ENCODE assay signal across 26 cellular contexts in genomic region chr1:115827452-115827851, GRCh38. TPM values are rescaled to one million over a fixed set of nuclear protein-coding genes. Genes with fewer than 3 reads are reported as not detected.
DNase-seq lines count a peak whose midpoint lies in the region; TF ChIP-seq lines count a peak whose summit lies in the region.
"Had no signal": no experiment of that assay in that cellular context is flagged by ENCODE, and none has a peak within 500 bp of the region (broad histone marks: within the 10 kb centered on the region; RNA-seq: fewer than 3 reads in every experiment).

No MANE protein-coding gene starts in this region.

- no peak for TF ChIP-seq POLR2A in NB4 (IDR thresholded peaks at IDR 0.05; ENCODE audit: extremely low read depth, insufficient read length)
- no peak for TF ChIP-seq POLR2A in tibial nerve (IDR thresholded peaks at IDR 0.05)
- no peak for TF ChIP-seq POLR2A in suprapubic skin (IDR thresholded peaks at IDR 0.05)

- 64% methylated on average over 5 of the region's 5 CpGs for WGBS in hepatocyte (ENCODE audit: low lambda C conversion rate, missing lambda C conversion rate)
- WGBS in tibial nerve, 2 donors: 63 to 72% methylated on average over 5 of the region's 5 CpGs
- WGBS in suprapubic skin: 76% methylated on average over 5 of the region's 5 CpGs

- H3K9me3 ChIP-seq in hepatocyte (ENCODE audit: low read depth): no peaks in the 10 kb centered on the region
- H3K9me3 ChIP-seq in osteoblast (ENCODE audit: low read depth, low read length): no peaks in the 10 kb centered on the region
- H3K9me3 ChIP-seq in tibial nerve: peaks cover 0 to 9% (median 2%) of the 10 kb centered on the region in 4 donors
- no peaks in the 10 kb centered on the region for H3K9me3 ChIP-seq in suprapubic skin

- H3K27me3 ChIP-seq in hepatocyte: peaks cover 24% of the 10 kb centered on the region
- H3K27me3 ChIP-seq in osteoblast (ENCODE audit: insufficient read depth, low read length): peaks cover 34% of the 10 kb centered on the region
- H3K27me3 ChIP-seq in tibial nerve: peaks cover 0 to 16% of the 10 kb centered on the region in 2 donors
- H3K27me3 ChIP-seq in suprapubic skin: no peaks in the 10 kb centered on the region

- DNase-seq in DMS 273 (lab: John Stamatoyannopoulos, UW; ENCODE audit: unreplicated experiment): peak; percentile 27
- no peak for DNase-seq in DMS 273 treated with DMSO at 0.1 percent for 48 hours (lab: John Stamatoyannopoulos, UW)
- DNase-seq in NB4 (ENCODE audit: low read depth): peak; percentile 39
- DNase-seq in hepatocyte (ENCODE audit: low spot score): no peak
- DNase-seq in osteoblast (ENCODE audit: insufficient read length, low spot score, missing footprints): peak; percentile 31
- DNase-seq in tibial nerve (ENCODE audit: low spot score in 2 of 2): no peak
- no peak for DNase-seq in DMS53 (lab: John Stamatoyannopoulos, UW)
- no peak for DNase-seq in suprapubic skin (ENCODE audit: low spot score in 2 of 2)
- DNase-seq: activated effector memory CD4-positive, alpha-beta T cell treated with anti-CD3 and anti-CD28 coated beads, Interleukin-2, amount 50 U/mL, for 16 hours; activated naive CD8-positive, alpha-beta T cell treated with anti-CD3 and anti-CD28 coated beads, Interleukin-2, amount 50 U/mL, for 24 hours; cerebellar nuclear complex; EL; islet precursor cell; natural killer cell; NCI-H2081 treated with DMSO at 0.1 percent for 48 hours; NCI-H446; PC-3; stimulated activated CD4-positive, alpha-beta T cell treated with anti-CD3 and anti-CD28 coated beads, Interleukin-4, amount 100 ng/mL, for 24 hours; T-helper 17 cell had no signal

- H3K79me2 ChIP-seq in hepatocyte (no peaks in the 10 kb centered on the region), osteoblast (ENCODE audit: insufficient read depth, low read length) (no peaks in the 10 kb centered on the region)

- TF ChIP-seq CTCF in NB4 (IDR thresholded peaks at IDR 0.05; ENCODE audit: low read depth, low read length) (no peak), hepatocyte (IDR thresholded peaks at IDR 0.05; ENCODE audit: poor library complexity) (no peak), osteoblast (IDR thresholded peaks at IDR 0.05; ENCODE audit: extremely low read depth, low read depth, low read length) (no peak), tibial nerve (IDR thresholded peaks at IDR 0.05) (no peak), suprapubic skin (IDR thresholded peaks at IDR 0.05) (no peak)

- no peaks in the 10 kb centered on the region for H4K20me1 ChIP-seq in hepatocyte (ENCODE audit: insufficient read depth, poor library complexity, severe bottlenecking)
- H4K20me1 ChIP-seq in osteoblast (ENCODE audit: insufficient read depth, low read length): no peaks in the 10 kb centered on the region

- H2AFZ ChIP-seq in hepatocyte (no peak overlapping the region), osteoblast (ENCODE audit: low read length) (no peak overlapping the region)

- H3K4me2 ChIP-seq in hepatocyte (peak overlapping the region; percentile 94), osteoblast (ENCODE audit: insufficient read depth, low read length) (no peak overlapping the region)

- no peak for TF ChIP-seq EP300 in tibial nerve (IDR thresholded peaks at IDR 0.05)
- no peak for TF ChIP-seq EP300 in suprapubic skin (IDR thresholded peaks at IDR 0.05)

- no peak overlapping the region for H3K27ac ChIP-seq in hepatocyte
- H3K27ac ChIP-seq in osteoblast (ENCODE audit: low read depth, low read length): no peak overlapping the region
- no peak overlapping the region for H3K27ac ChIP-seq in tibial nerve
- no peak overlapping the region for H3K27ac ChIP-seq in suprapubic skin
- H3K27ac ChIP-seq: 22Rv1, C4-2B had no signal

- H3K4me3 ChIP-seq in NB4 (ENCODE audit: low read depth, low read length): no peak overlapping the region
- no peak overlapping the region for H3K4me3 ChIP-seq in hepatocyte
- no peak overlapping the region for H3K4me3 ChIP-seq in osteoblast (ENCODE audit: insufficient read depth, low read length)
- H3K4me3 ChIP-seq in tibial nerve: no peak overlapping the region
- H3K4me3 ChIP-seq in suprapubic skin: no peak overlapping the region

- peaks cover 5% of the 10 kb centered on the region for H3K4me1 ChIP-seq in hepatocyte (ENCODE audit: insufficient read depth)
- H3K4me1 ChIP-seq in osteoblast (ENCODE audit: insufficient read depth, low read length): peaks cover 10% of the 10 kb centered on the region
- H3K4me1 ChIP-seq in tibial nerve: peaks cover 0 to 15% (median 0%) of the 10 kb centered on the region in 4 donors
- peaks cover 17% of the 10 kb centered on the region for H3K4me1 ChIP-seq in suprapubic skin

- no peaks in the 10 kb centered on the region for H3K9me2 ChIP-seq in hepatocyte (replicated peaks; ENCODE audit: insufficient read depth)

- H3K36me3 ChIP-seq in hepatocyte (replicated peaks; ENCODE audit: insufficient read depth, low read depth): no peaks in the 10 kb centered on the region
- H3K36me3 ChIP-seq in osteoblast (ENCODE audit: insufficient read depth, low read length): no peaks in the 10 kb centered on the region
- no peaks in the 10 kb centered on the region for H3K36me3 ChIP-seq in tibial nerve
- no peaks in the 10 kb centered on the region for H3K36me3 ChIP-seq in suprapubic skin
- H3K36me3 ChIP-seq: gastroesophageal sphincter had no signal

RNA-seq across cellular contexts. Expression of gene NHLH2, which starts 13.5 kb away (rescaled TPM):
- total RNA-seq in hepatocyte: not detected in 2 replicates
- polyA plus RNA-seq in hepatocyte: 0.02 and 0.49 TPM in 2 replicates
- not detected in 2 replicates for total RNA-seq in osteoblast
- total RNA-seq in tibial nerve: under 1 TPM in 1 of 4 donors, not detected in 3; 0.21 TPM
- total RNA-seq in suprapubic skin: 1 to 10 TPM; 1.1 to 1.8 (median 1.6) TPM
- total RNA-seq: dermis microvascular lymphatic vessel endothelial cell, endothelial cell of umbilical vein, fibroblast of lung, gastroesophageal sphincter, mononuclear cell, natural killer cell, PC-3, T-helper 17 cell had no signal
- polyA plus RNA-seq: endothelial cell of umbilical vein, fibroblast of lung had no signal

RNA-seq across cellular contexts. Expression of gene CASQ2, which starts 58.9 kb away (rescaled TPM):
- total RNA-seq in hepatocyte: 0.08 TPM in 1 of 2 replicates, not detected in the other
- polyA plus RNA-seq in hepatocyte: not detected in 2 replicates
- not detected in 2 replicates for total RNA-seq in osteoblast
- total RNA-seq in tibial nerve: 1 to 10 TPM; 3.6 to 7.3 (median 5.8) TPM
- 1 to 10 TPM; 1.5 to 3.6 (median 2.5) TPM for total RNA-seq in suprapubic skin
- total RNA-seq: dermis microvascular lymphatic vessel endothelial cell, endothelial cell of umbilical vein, fibroblast of lung, mononuclear cell, natural killer cell, PC-3, T-helper 17 cell had no signal
- polyA plus RNA-seq: endothelial cell of umbilical vein had no signal

Comparison
In these comparisons a context has a peak if more than half of its experiments do, and no peak if none do; other contexts are left out.
1. DNase-seq: peak in DMS 273 (single experiment), NB4 (single experiment) and osteoblast (single experiment); none in DMS 273 treated with DMSO at 0.1 percent for 48 hours (single experiment), hepatocyte (single experiment), tibial nerve (0 of 2), DMS53 (single experiment) and suprapubic skin (0 of 2).